8 cellular contexts compared by ENCODE assay signal in genomic region chr15:44545934-44546802, GRCh38. TPM values are rescaled to one million over a fixed set of nuclear protein-coding genes. Genes with fewer than 3 reads are reported as not detected.
A peak's percentile ranks its signal among the peaks of the same experiment; 100 is the strongest.
DNase-seq lines count a peak whose midpoint lies in the region; ATAC-seq and TF ChIP-seq lines count a peak whose summit lies in the region.

No MANE protein-coding gene starts in this region.

- peaks cover 31% of the 10 kb centered on the region for H3K4me1 ChIP-seq in OCI-LY3 (ENCODE audit: low read length)
- peaks cover 9% of the 10 kb centered on the region for H3K4me1 ChIP-seq in testis
- H3K4me1 ChIP-seq in esophagus squamous epithelium, result peaks cover 7 to 55% (median 28%) of the 10 kb centered on the region in 3 donors

- peak overlapping the region; percentile 63 for H3K27ac Mint-ChIP-seq in osteocyte (ENCODE audit: unreplicated experiment)

- H3K9me3 ChIP-seq in OCI-LY3 (ENCODE audit: insufficient read depth, low read length) (no peaks in the 10 kb centered on the region), testis (no peaks in the 10 kb centered on the region), esophagus squamous epithelium (no peaks in the 10 kb centered on the region)

- H3K27me3 ChIP-seq in OCI-LY3 (ENCODE audit: low read depth, low read length) (no peaks in the 10 kb centered on the region), testis (no peaks in the 10 kb centered on the region), esophagus squamous epithelium (no peaks in the 10 kb centered on the region)

- peak overlapping the region; percentile 18 for H3K9ac ChIP-seq in OCI-LY3 (ENCODE audit: low read length)

- peak; percentile 81 for ATAC-seq in GM21786 (IDR thresholded peaks at IDR 0.05; ENCODE audit: unreplicated experiment)

- H3K36me3 ChIP-seq in OCI-LY3 (replicated peaks; ENCODE audit: low read depth, low read length) (peaks cover 38% of the 10 kb centered on the region), testis (ENCODE audit: low read depth, missing control alignments) (no peaks in the 10 kb centered on the region), esophagus squamous epithelium (peaks cover 0 to 33% (median 0%) of the 10 kb centered on the region in 3 donors)

- TF ChIP-seq CTCF in GM10266 (IDR thresholded peaks at IDR 0.05; ENCODE audit: control insufficient read depth, insufficient read depth, low read depth, missing control alignments), result peak; percentile 47
- peak; percentile 61 for TF ChIP-seq CTCF in OCI-LY3 (IDR thresholded peaks at IDR 0.05; ENCODE audit: low read depth, low read length)
- peak; percentile 41 for TF ChIP-seq CTCF in cardiac fibroblast (IDR thresholded peaks at IDR 0.05; ENCODE audit: low read depth, low read length)
- peak; percentile 49 for TF ChIP-seq CTCF in osteocyte (IDR thresholded peaks at IDR 0.05)
- TF ChIP-seq CTCF in testis (IDR thresholded peaks at IDR 0.05), result peak in 1 of 3 experiments; percentile 16
- peak in 2 of 6 experiments; percentile 12 to 22 for TF ChIP-seq CTCF in esophagus squamous epithelium (IDR thresholded peaks at IDR 0.05)

- H3K4me2 ChIP-seq in OCI-LY3 (ENCODE audit: low read length), result peak overlapping the region; percentile 59

- peak overlapping the region; percentile 37 for H3K4me3 ChIP-seq in OCI-LY3 (ENCODE audit: low read length)
- H3K4me3 ChIP-seq in cardiac fibroblast (replicated peaks in 1 of 2; ENCODE audit: low read depth in 2 of 2, low read length in 2 of 2), result no peak overlapping the region
- no peak overlapping the region for H3K4me3 ChIP-seq in testis
- no peak overlapping the region for H3K4me3 ChIP-seq in esophagus squamous epithelium

- peaks cover 98% of the 10 kb centered on the region for H3K79me2 ChIP-seq in OCI-LY3 (ENCODE audit: low read length)

- no peaks in the 10 kb centered on the region for H3K9me3 Mint-ChIP-seq in osteocyte (ENCODE audit: unreplicated experiment)

- H3K27ac ChIP-seq in OCI-LY3 (ENCODE audit: low read length) (peak overlapping the region; percentile 71), testis (no peak overlapping the region), esophagus squamous epithelium (peak overlapping the region in 2 of 4 donors; percentile 60 to 64)

- H2AFZ ChIP-seq in OCI-LY3 (ENCODE audit: low read depth, low read length), result no peak overlapping the region

- H3K4me3 Mint-ChIP-seq in osteocyte (ENCODE audit: unreplicated experiment), result no peak overlapping the region

- H3K4me1 Mint-ChIP-seq in osteocyte (ENCODE audit: unreplicated experiment), result peaks cover 40% of the 10 kb centered on the region

- H3K36me3 Mint-ChIP-seq in osteocyte (ENCODE audit: unreplicated experiment), result peaks cover 10% of the 10 kb centered on the region

- TF ChIP-seq POLR2A in testis (IDR thresholded peaks at IDR 0.05) (no peak), esophagus squamous epithelium (IDR thresholded peaks at IDR 0.05) (no peak)

- WGBS in testis, 2 donors, result 65 to 73% methylated on average over 5 of the region's 5 CpGs
- 41 to 48% methylated on average over 5 of the region's 5 CpGs for WGBS in esophagus squamous epithelium, 2 donors

- DNase-seq in GM10266 (ENCODE audit: extremely low spot score) (peak; percentile 29), cardiac fibroblast (ENCODE audit: low read depth in 2 of 2) (peak in 1 of 2 donors; percentile 58), osteocyte (ENCODE audit: extremely low spot score, unreplicated experiment) (no peak), nucleus accumbens (lab: John Stamatoyannopoulos, UW) (no peak), testis (no peak), esophagus squamous epithelium (lab: John Stamatoyannopoulos, UW) (no peak)

- H4K20me1 ChIP-seq in OCI-LY3 (ENCODE audit: insufficient read depth, low read length), result peaks cover 33% of the 10 kb centered on the region

- no peaks in the 10 kb centered on the region for H3K27me3 Mint-ChIP-seq in osteocyte (ENCODE audit: unreplicated experiment)

- intact Hi-C loops in testis (cut with DNase I; ENCODE audit: low total_unique reads) (no loop called here), esophagus squamous epithelium (cut with DNase I) (no loop called here)

RNA-seq across cellular contexts. Expression of gene EIF3J, which starts 9.2 kb away (rescaled TPM):
- total RNA-seq in osteocyte, result 82.1 and 94.2 TPM in 2 replicates
- 10 to 100 TPM; 60.3 to 65.6 TPM for total RNA-seq in testis
- 33.4 TPM for polyA plus RNA-seq in testis (ENCODE audit: insufficient read depth, low read depth, low replicate concordance)
- 10 to 100 TPM; 28.2 to 82.8 (median 58.6) TPM for total RNA-seq in esophagus squamous epithelium
